In genomic region chr10:76342996-76343395, GRCh38 we compare ENCODE assay signal across 23 cellular contexts.
DNase-seq lines count a peak whose midpoint lies in the region; ATAC-seq and TF ChIP-seq lines count a peak whose summit lies in the region.
"Had no signal": no experiment of that assay in that cellular context is flagged by ENCODE, and none has a peak within 500 bp of the region (broad histone marks: within the 10 kb centered on the region; RNA-seq: fewer than 3 reads in every experiment).

No MANE protein-coding gene starts in this region.

- H3K79me2 ChIP-seq in PC-3 (ENCODE audit: low read length), result no peaks in the 10 kb centered on the region

- intact Hi-C loops in PC-3 (cut with micrococcal nuclease) (no loop called here), left lung (cut with DNase I) (no loop called here)

- H3K4me2 ChIP-seq in PC-3 (ENCODE audit: low read length), result no peak overlapping the region
- H3K4me2 ChIP-seq: BLaER1 had no signal

- H3K4me3 ChIP-seq in PC-3 (ENCODE audit: low read length), result no peak overlapping the region
- no peak overlapping the region for H3K4me3 ChIP-seq in left lung
- H3K4me3 ChIP-seq: BLaER1, GM12878 had no signal

- no peaks in the 10 kb centered on the region for H3K36me3 ChIP-seq in PC-3 (ENCODE audit: low read depth, low read length)
- H3K36me3 ChIP-seq in left lung, result no peaks in the 10 kb centered on the region
- H3K36me3 ChIP-seq: BE2C, BLaER1 had no signal

- POLR2A ChIA-PET in PC-3 (lab: Charles Lee; ENCODE audit: unreplicated experiment), result no interaction called here

- no peaks in the 10 kb centered on the region for H3F3A ChIP-seq in PC-3 (ENCODE audit: low read length, unreplicated experiment)

- H3K4me1 ChIP-seq in PC-3 (ENCODE audit: insufficient read depth, low read length) (peaks cover under 1% of the 10 kb centered on the region), left lung (peaks cover 0 to under 1% of the 10 kb centered on the region in 2 donors)
- H3K4me1 ChIP-seq: BE2C had no signal

- H2AFZ ChIP-seq in PC-3 (ENCODE audit: low read length), result no peak overlapping the region

- H3K9me2 ChIP-seq in PC-3 (replicated peaks; ENCODE audit: low read length), result no peaks in the 10 kb centered on the region

- TF ChIP-seq CTCF in PC-3 (conservative IDR thresholded peaks at IDR 0.05; ENCODE audit: low read depth, low read length) (no peak), left lung (IDR thresholded peaks at IDR 0.05) (no peak)

- H3K9me3 ChIP-seq in PC-3 (ENCODE audit: low read length) (no peaks in the 10 kb centered on the region), left lung (peaks cover 0 to 11% of the 10 kb centered on the region in 2 donors)
- H3K9me3 ChIP-seq: BE2C, Caco-2 had no signal

- DNase-seq in PC-3 (no peak), left lung (no peak), DMS 273 (lab: John Stamatoyannopoulos, UW; ENCODE audit: unreplicated experiment) (no peak)
- DNase-seq: 8988T; ACHN; BE2C; C1 segment of cervical spinal cord; Caco-2; Calu3; CD4-positive, alpha-beta memory T cell; CD4-positive, CD25-positive, alpha-beta regulatory T cell; CD8-positive, alpha-beta memory T cell; DMS 273 treated with DMSO at 0.1 percent for 48 hours; DMS153; DMS53; DMS79; DND-41; EL; GDM1 had no signal

- no peaks in the 10 kb centered on the region for H4K20me1 ChIP-seq in PC-3 (ENCODE audit: low read length)
- H4K20me1 ChIP-seq: BLaER1 had no signal

- H3K27me3 ChIP-seq in PC-3 (ENCODE audit: low read length), result no peaks in the 10 kb centered on the region
- no peaks in the 10 kb centered on the region for H3K27me3 ChIP-seq in left lung
- H3K27me3 ChIP-seq: BE2C, BLaER1 had no signal

- BruUV-seq in PC-3 (replicated peaks; lab: Mats Ljungman, UMichigan), result no TSS peak

- CTCF ChIA-PET in PC-3 (lab: Charles Lee), result no interaction called here

- H3K27ac ChIP-seq in PC-3 (ENCODE audit: low read length) (no peak overlapping the region), left lung (no peak overlapping the region)
- H3K27ac ChIP-seq: BLaER1 had no signal

- ATAC-seq in PC-3 (peak; percentile 38; the same call in 1 of the 2 replicates), left lung (peak; percentile 90), HG02938 (IDR thresholded peaks at IDR 0.05; ENCODE audit: unreplicated experiment) (no peak), GM18517 (IDR thresholded peaks at IDR 0.05; ENCODE audit: unreplicated experiment) (no peak)
- ATAC-seq: GM12878 had no signal

- H3K9ac ChIP-seq in PC-3 (ENCODE audit: low read length), result no peak overlapping the region
- H3K9ac ChIP-seq: BLaER1 had no signal

Comparison
In these comparisons a context has a peak if more than half of its experiments do, and no peak if none do; other contexts are left out.
1. ATAC-seq: peak in PC-3 (single experiment) and left lung (single experiment); none in HG02938 (single experiment) and GM18517 (single experiment).